Comparison of ENCODE assay signal across 25 cellular contexts in the genomic region with DNA sequence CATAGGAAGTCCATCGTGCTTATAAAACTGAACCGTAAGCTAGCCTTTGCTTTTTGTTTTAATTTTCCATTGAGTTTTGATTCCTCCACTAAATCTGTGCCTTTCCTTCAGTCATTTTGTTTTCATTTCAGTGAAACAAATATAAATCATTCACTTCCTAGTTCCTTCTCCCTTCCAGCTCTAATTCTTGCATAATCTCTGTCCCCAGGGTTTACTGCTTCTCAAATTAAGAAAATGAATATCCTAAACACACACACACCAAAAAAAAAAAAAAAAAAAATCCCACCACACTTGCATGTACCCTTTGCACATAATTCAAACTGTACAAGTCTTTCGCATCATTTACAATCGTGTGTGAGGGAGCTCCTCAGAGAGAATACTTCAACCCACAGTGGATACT. TPM values are rescaled to one million over a fixed set of nuclear protein-coding genes. Genes with fewer than 3 reads are reported as not detected.
DNase-seq lines count a peak whose midpoint lies in the region; ATAC-seq and TF ChIP-seq lines count a peak whose summit lies in the region.
"Had no signal": no experiment of that assay in that cellular context is flagged by ENCODE, and none has a peak within 500 bp of the region (broad histone marks: within the 10 kb centered on the region; RNA-seq: fewer than 3 reads in every experiment).

No MANE protein-coding gene starts in this region.

- no peak overlapping the region for H3K4me3 Mint-ChIP-seq in chondrocyte (ENCODE audit: unreplicated experiment)
- H3K4me3 Mint-ChIP-seq: CD14-positive monocyte; CD8-positive, alpha-beta memory T cell had no signal

- H3K9me3 Mint-ChIP-seq in chondrocyte (ENCODE audit: low read depth) = no peaks in the 10 kb centered on the region
- H3K9me3 Mint-ChIP-seq: CD8-positive, alpha-beta memory T cell had no signal

- peaks cover 36% of the 10 kb centered on the region for H3K4me1 Mint-ChIP-seq in chondrocyte (ENCODE audit: low read depth)
- H3K4me1 Mint-ChIP-seq: CD14-positive monocyte; CD8-positive, alpha-beta memory T cell had no signal

- intact Hi-C loops in sciatic nerve (cut with DNase I) = no loop called here

- no peaks in the 10 kb centered on the region for H3K4me1 ChIP-seq in gastroesophageal sphincter
- H3K4me1 ChIP-seq: BE2C had no signal

- no peak for TF ChIP-seq EP300 in gastroesophageal sphincter (IDR thresholded peaks at IDR 0.05)

- H3K36me3 ChIP-seq in gastroesophageal sphincter = no peaks in the 10 kb centered on the region
- H3K36me3 ChIP-seq: BE2C had no signal

- no peak overlapping the region for H3K4me3 ChIP-seq in AG10803 (ENCODE audit: low read length)
- H3K4me3 ChIP-seq in gastroesophageal sphincter = no peak overlapping the region
- H3K4me3 ChIP-seq: GM23248, SK-N-MC had no signal

- 45 to 68% methylated on average over 4 of the region's 4 CpGs for WGBS in gastroesophageal sphincter (ENCODE audit: low coverage in 1 of 2), 2 donors

- peak overlapping the region; percentile 90 for H3K27ac Mint-ChIP-seq in chondrocyte (ENCODE audit: unreplicated experiment)
- H3K27ac Mint-ChIP-seq: CD14-positive monocyte; CD8-positive, alpha-beta memory T cell had no signal

- no peaks in the 10 kb centered on the region for H3K9me3 ChIP-seq in gastroesophageal sphincter
- H3K9me3 ChIP-seq: BE2C had no signal

- peaks cover 72% of the 10 kb centered on the region for H3K27me3 ChIP-seq in gastroesophageal sphincter

- ATAC-seq in gastroesophageal sphincter = no peak
- ATAC-seq in sciatic nerve = peak; percentile 65

- DNase-seq in AG10803 (ENCODE audit: low read depth) (peak; percentile 6), chondrocyte (ENCODE audit: low spot score) (no peak), sciatic nerve (ENCODE audit: low spot score) (no peak), NCI-H2196 (lab: John Stamatoyannopoulos, UW; ENCODE audit: unreplicated experiment) (no peak), NCI-H510A treated with DMSO at 0.1 percent for 48 hours (lab: John Stamatoyannopoulos, UW) (no peak), RPMI8226 (no peak)
- no peak for DNase-seq in effector CD4-positive, alpha-beta T cell
- DNase-seq: BE2C; Calu3; CD8-positive, alpha-beta memory T cell; H7; KG1; MM.1S; NCI-H1417; NCI-H1694; NCI-H2029 treated with DMSO at 0.1 percent for 48 hours; NCI-H2227 treated with DMSO at 0.1 percent for 48 hours; NCI-H69; SHP77 treated with DMSO at 0.1 percent for 48 hours had no signal

- H3K27me3 Mint-ChIP-seq in chondrocyte (ENCODE audit: low read depth) = no peaks in the 10 kb centered on the region

- peak overlapping the region in 3 of 4 donors; percentile 22 to 46 (median 37) for H3K27ac ChIP-seq in gastroesophageal sphincter
- H3K27ac ChIP-seq: 22Rv1, GM23248, RWPE1, SK-N-MC had no signal

- peaks cover 2% of the 10 kb centered on the region for H3K36me3 Mint-ChIP-seq in chondrocyte (ENCODE audit: low read depth)
- H3K36me3 Mint-ChIP-seq: CD14-positive monocyte; CD8-positive, alpha-beta memory T cell had no signal

- no peak for TF ChIP-seq POLR2A in gastroesophageal sphincter (IDR thresholded peaks at IDR 0.05)

- TF ChIP-seq CTCF in AG10803 (conservative IDR thresholded peaks at IDR 0.05; ENCODE audit: low read length) = no peak
- no peak for TF ChIP-seq CTCF in chondrocyte (IDR thresholded peaks at IDR 0.05)
- no peak for TF ChIP-seq CTCF in gastroesophageal sphincter (IDR thresholded peaks at IDR 0.05)

RNA-seq across cellular contexts. Expression of gene KCNH1, which starts 6.8 kb away (rescaled TPM):
- 6.0 to 6.3 TPM (median 6.3 TPM) in 3 replicates for total RNA-seq in chondrocyte
- 1 to 10 TPM in 2 of 4 donors, under 1 TPM in 2; 0.15 to 2.3 (median 1.2) TPM for total RNA-seq in gastroesophageal sphincter
- 3.2 TPM for total RNA-seq in sciatic nerve
- total RNA-seq: Calu3; CD8-positive, alpha-beta memory T cell had no signal
